In genomic region chr13:34587586-34587985, GRCh38 we compare ENCODE assay signal across 13 cellular contexts.
"Had no signal": no experiment of that assay in that cellular context is flagged by ENCODE, and none has a peak within 500 bp of the region (broad histone marks: within the 10 kb centered on the region; RNA-seq: fewer than 3 reads in every experiment).

No MANE protein-coding gene starts in this region.

- H3K27ac ChIP-seq: adrenal gland, body of pancreas, lower lobe of right lung, right lobe of liver, spleen, suprapubic skin, VCaP had no signal

- H3K4me3 ChIP-seq: adrenal gland, body of pancreas, lower lobe of right lung, right lobe of liver, spleen, suprapubic skin had no signal

- DNase-seq: activated naive CD4-positive, alpha-beta T cell treated with anti-CD3 and anti-CD28 coated beads for 36 hours; adrenal gland; body of pancreas; glutamatergic neuron; lower lobe of right lung; naive thymus-derived CD8-positive, alpha-beta T cell; right lobe of liver; spleen; stimulated activated CD4-positive, alpha-beta T cell treated with anti-CD3 and anti-CD28 coated beads, Interleukin-2, amount 100 ng/mL, for 24 hours; stimulated activated naive B cell treated with anti-CD40 and anti-IgM and Interleukin-4, amounts not matched to agents 10 μg/mL and 1 μg/mL and 100 μg/mL, for 72 hours; T-helper 1 cell had no signal

- ATAC-seq: body of pancreas; lower lobe of right lung; naive thymus-derived CD8-positive, alpha-beta T cell; right lobe of liver had no signal
